16 cellular contexts compared by ENCODE assay signal in the genomic region with DNA sequence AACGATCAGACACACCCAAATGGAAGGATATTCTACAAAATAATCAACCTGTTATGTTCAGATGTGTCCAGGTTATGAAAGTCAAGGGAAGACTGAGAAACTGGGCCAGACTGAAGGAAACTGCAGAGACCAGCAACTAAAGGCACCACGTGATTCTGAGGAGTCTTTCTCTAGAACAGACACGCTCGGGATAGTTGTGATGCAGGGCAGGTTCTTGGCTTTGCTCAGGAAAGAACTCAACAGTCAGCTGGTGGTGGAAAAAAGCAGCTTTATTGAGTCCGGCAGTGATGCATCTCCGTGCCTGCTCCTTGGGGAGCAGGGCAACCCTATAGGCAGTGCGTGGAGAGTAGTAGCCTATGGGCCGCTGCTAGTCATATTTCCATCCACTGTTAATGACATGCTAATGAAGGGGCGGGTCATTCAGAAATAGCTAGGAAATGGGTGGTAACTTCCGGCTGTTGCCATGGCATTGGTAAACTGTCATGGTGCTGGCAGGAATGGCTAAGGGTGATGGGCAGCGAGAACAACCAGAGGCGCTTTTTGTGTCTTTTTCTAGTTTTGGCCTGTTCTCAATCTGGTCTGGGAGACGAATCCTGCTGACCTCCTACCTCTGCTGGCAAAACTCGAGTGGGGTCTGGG.
"Had no signal": no experiment of that assay in that cellular context is flagged by ENCODE, and none has a peak within 500 bp of the region (broad histone marks: within the 10 kb centered on the region; RNA-seq: fewer than 3 reads in every experiment).

No MANE protein-coding gene starts in this region.

- DNase-seq: activated B cell treated with CpG ODN at 0.5 μM for 24 hours; activated CD4-positive, alpha-beta T cell treated with anti-CD3 and anti-CD28 coated beads, Interleukin-2, amount 10 ng/mL, durations not matched to agents 24 days and 14 days; activated naive CD4-positive, alpha-beta T cell treated with anti-CD3 and anti-CD28 coated beads for 36 hours; brain microvascular endothelial cell; dermis blood vessel endothelial cell; lower lobe of right lung; occipital lobe; psoas muscle; spleen; stimulated activated CD4-positive, alpha-beta T cell treated with anti-CD3 and anti-CD28 coated beads, Interleukin-2, amount 100 ng/mL, for 24 hours; stimulated activated naive CD4-positive, alpha-beta T cell treated with Interleukin-2 at 50 U/mL for 16 hours; T-cell had no signal

- H3K4me3 ChIP-seq: lower lobe of right lung, psoas muscle, SK-N-MC, spleen, suprapubic skin had no signal

- H3K27ac ChIP-seq: brain microvascular endothelial cell, lower lobe of right lung, psoas muscle, SK-N-MC, suprapubic skin had no signal

- H3K27ac Mint-ChIP-seq: activated B cell treated with CpG ODN at 0.5 μM for 24 hours; activated CD4-positive, alpha-beta T cell treated with anti-CD3 and anti-CD28 coated beads, Interleukin-2, amount 10 ng/mL, durations not matched to agents 24 days and 14 days; activated naive CD4-positive, alpha-beta T cell treated with anti-CD3 and anti-CD28 coated beads for 36 hours; natural killer cell treated with Interleukin-12 subunit alpha and Interleukin-12 subunit beta and Interleukin-15 and Interleukin-18, amount 100 ng/mL, for 72 hours had no signal

- H3K27me3 ChIP-seq: brain microvascular endothelial cell, spleen, suprapubic skin had no signal

- H3K9me3 ChIP-seq: lower lobe of right lung, psoas muscle, suprapubic skin had no signal

- H3K36me3 ChIP-seq: brain microvascular endothelial cell, lower lobe of right lung, spleen, suprapubic skin had no signal

- H3K4me3 Mint-ChIP-seq: activated B cell treated with CpG ODN at 0.5 μM for 24 hours; activated CD4-positive, alpha-beta T cell treated with anti-CD3 and anti-CD28 coated beads, Interleukin-2, amount 10 ng/mL, durations not matched to agents 24 days and 14 days; activated naive CD4-positive, alpha-beta T cell treated with anti-CD3 and anti-CD28 coated beads for 36 hours; natural killer cell treated with Interleukin-12 subunit alpha and Interleukin-12 subunit beta and Interleukin-15 and Interleukin-18, amount 100 ng/mL, for 72 hours; T-cell had no signal

- H3K4me1 ChIP-seq: psoas muscle, suprapubic skin had no signal

- H3K9me3 Mint-ChIP-seq: natural killer cell treated with Interleukin-12 subunit alpha and Interleukin-12 subunit beta and Interleukin-15 and Interleukin-18, amount 100 ng/mL, for 72 hours had no signal

- H3K27me3 Mint-ChIP-seq: activated CD4-positive, alpha-beta T cell treated with anti-CD3 and anti-CD28 coated beads, Interleukin-2, amount 10 ng/mL, durations not matched to agents 24 days and 14 days; T-cell had no signal

- ATAC-seq: lower lobe of right lung; natural killer cell treated with Interleukin-12 subunit alpha and Interleukin-12 subunit beta and Interleukin-15 and Interleukin-18, amount 100 ng/mL, for 72 hours; psoas muscle; sciatic nerve; T-cell had no signal
